Comparison of ENCODE assay signal across 1 cellular context in genomic region chr3:15426579-15427118, GRCh38.
A peak's percentile ranks its signal among the peaks of the same experiment; 100 is the strongest.
TF ChIP-seq lines count a peak whose summit lies in the region.

No MANE protein-coding gene starts in this region.

TF ChIP-seq in K562, 482 proteins besides CTCF, POLR2A, EP300 and RAD21 (continued from another document and continues in another):
- TF ChIP-seq NKRF (IDR thresholded peaks at IDR 0.05; ENCODE audit: borderline replicate concordance) (no peak), ZBTB12 (CRISPR knock-in tag; IDR thresholded peaks at IDR 0.05) (no peak), ZNF232 (CRISPR knock-in tag; IDR thresholded peaks at IDR 0.05) (0 out of 2 replicates have a peak, but pooled peaks have one; percentile 4), TRIM24 (IDR thresholded peaks at IDR 0.05) (peak; percentile 67 to 70), ZNF184 (CRISPR knock-in tag; IDR thresholded peaks at IDR 0.05) (no peak), ILF3 (IDR thresholded peaks at IDR 0.05; ENCODE audit: borderline replicate concordance) (no peak), SPI1 (IDR thresholded peaks at IDR 0.05; ENCODE audit: borderline replicate concordance, low read depth, low read length) (no peak), PML (IDR thresholded peaks at IDR 0.05; ENCODE audit: low read length) (no peak), THAP12 (CRISPR knock-in tag; IDR thresholded peaks at IDR 0.05) (no peak), HDGF (IDR thresholded peaks at IDR 0.05) (no peak), ZNF740 (CRISPR knock-in tag; IDR thresholded peaks at IDR 0.05) (no peak), ZNF740 (tag; IDR thresholded peaks at IDR 0.05) (peak in 1 of 2 experiments; percentile 19; a peak in 1 of 4 replicates), IFI16 (CRISPR knock-in tag; IDR thresholded peaks at IDR 0.05) (no peak), TCF3 (CRISPR knock-in tag; IDR thresholded peaks at IDR 0.05) (no peak), HMG20B (CRISPR knock-in tag; IDR thresholded peaks at IDR 0.05) (no peak), ARID3A (IDR thresholded peaks at IDR 0.05; ENCODE audit: borderline replicate concordance, low read depth, low read length) (no peak), DNMT1 (IDR thresholded peaks at IDR 0.05) (no peak), MCM2 (IDR thresholded peaks at IDR 0.05; ENCODE audit: low read depth) (no peak), NCOA2 (IDR thresholded peaks at IDR 0.05; ENCODE audit: partially characterized antibody in 2 of 2) (no peak), CSDE1 (IDR thresholded peaks at IDR 0.05) (no peak), NEUROD1 (IDR thresholded peaks at IDR 0.05; ENCODE audit: borderline replicate concordance, low read depth, low read length, partially characterized antibody) (no peak), ARID1B (IDR thresholded peaks at IDR 0.05) (no peak), FOXP1 (CRISPR knock-in tag; IDR thresholded peaks at IDR 0.05) (0 out of 2 replicates have a peak, but pooled peaks have one; percentile 7), KLF13 (tag; IDR thresholded peaks at IDR 0.05; ENCODE audit: borderline replicate concordance, low read depth) (no peak), L3MBTL2 (IDR thresholded peaks at IDR 0.05) (no peak), TAF7 (tag; IDR thresholded peaks at IDR 0.05) (no peak), KDM1A (IDR thresholded peaks at IDR 0.05) (no peak), ZFX (CRISPR knock-in tag; IDR thresholded peaks at IDR 0.05) (no peak)
- TF ChIP-seq, protein P1, sequence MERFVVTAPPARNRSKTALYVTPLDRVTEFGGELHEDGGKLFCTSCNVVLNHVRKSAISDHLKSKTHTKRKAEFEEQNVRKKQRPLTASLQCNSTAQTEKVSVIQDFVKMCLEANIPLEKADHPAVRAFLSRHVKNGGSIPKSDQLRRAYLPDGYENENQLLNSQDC (CRISPR knock-in tag; IDR thresholded peaks at IDR 0.05) = no peak
- TF ChIP-seq, protein P2, sequence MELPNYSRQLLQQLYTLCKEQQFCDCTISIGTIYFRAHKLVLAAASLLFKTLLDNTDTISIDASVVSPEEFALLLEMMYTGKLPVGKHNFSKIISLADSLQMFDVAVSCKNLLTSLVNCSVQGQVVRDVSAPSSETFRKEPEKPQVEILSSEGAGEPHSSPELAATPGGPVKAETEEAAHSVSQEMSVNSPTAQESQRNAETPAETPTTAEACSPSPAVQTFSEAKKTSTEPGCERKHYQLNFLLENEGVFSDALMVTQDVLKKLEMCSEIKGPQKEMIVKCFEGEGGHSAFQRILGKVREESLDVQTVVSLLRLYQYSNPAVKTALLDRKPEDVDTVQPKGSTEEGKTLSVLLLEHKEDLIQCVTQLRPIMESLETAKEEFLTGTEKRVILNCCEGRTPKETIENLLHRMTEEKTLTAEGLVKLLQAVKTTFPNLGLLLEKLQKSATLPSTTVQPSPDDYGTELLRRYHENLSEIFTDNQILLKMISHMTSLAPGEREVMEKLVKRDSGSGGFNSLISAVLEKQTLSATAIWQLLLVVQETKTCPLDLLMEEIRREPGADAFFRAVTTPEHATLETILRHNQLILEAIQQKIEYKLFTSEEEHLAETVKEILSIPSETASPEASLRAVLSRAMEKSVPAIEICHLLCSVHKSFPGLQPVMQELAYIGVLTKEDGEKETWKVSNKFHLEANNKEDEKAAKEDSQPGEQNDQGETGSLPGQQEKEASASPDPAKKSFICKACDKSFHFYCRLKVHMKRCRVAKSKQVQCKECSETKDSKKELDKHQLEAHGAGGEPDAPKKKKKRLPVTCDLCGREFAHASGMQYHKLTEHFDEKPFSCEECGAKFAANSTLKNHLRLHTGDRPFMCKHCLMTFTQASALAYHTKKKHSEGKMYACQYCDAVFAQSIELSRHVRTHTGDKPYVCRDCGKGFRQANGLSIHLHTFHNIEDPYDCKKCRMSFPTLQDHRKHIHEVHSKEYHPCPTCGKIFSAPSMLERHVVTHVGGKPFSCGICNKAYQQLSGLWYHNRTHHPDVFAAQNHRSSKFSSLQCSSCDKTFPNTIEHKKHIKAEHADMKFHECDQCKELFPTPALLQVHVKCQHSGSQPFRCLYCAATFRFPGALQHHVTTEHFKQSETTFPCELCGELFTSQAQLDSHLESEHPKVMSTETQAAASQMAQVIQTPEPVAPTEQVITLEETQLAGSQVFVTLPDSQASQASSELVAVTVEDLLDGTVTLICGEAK (IDR thresholded peaks at IDR 0.05) = no peak
- TF ChIP-seq, protein P2 (CRISPR knock-in tag; IDR thresholded peaks at IDR 0.05) = 0 out of 2 replicates have a peak, but pooled peaks have one; percentile 21
- TF ChIP-seq, protein P3, sequence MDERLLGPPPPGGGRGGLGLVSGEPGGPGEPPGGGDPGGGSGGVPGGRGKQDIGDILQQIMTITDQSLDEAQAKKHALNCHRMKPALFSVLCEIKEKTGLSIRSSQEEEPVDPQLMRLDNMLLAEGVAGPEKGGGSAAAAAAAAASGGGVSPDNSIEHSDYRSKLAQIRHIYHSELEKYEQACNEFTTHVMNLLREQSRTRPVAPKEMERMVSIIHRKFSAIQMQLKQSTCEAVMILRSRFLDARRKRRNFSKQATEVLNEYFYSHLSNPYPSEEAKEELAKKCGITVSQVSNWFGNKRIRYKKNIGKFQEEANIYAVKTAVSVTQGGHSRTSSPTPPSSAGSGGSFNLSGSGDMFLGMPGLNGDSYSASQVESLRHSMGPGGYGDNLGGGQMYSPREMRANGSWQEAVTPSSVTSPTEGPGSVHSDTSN (CRISPR knock-in tag; IDR thresholded peaks at IDR 0.05; ENCODE audit: low read depth) = no peak
- TF ChIP-seq, protein P3 (tag; conservative IDR thresholded peaks at IDR 0.05; ENCODE audit: low read depth) = no peak
